In genomic region chr7:47792521-47793121, GRCh38 we compare ENCODE assay signal across 1 cellular context.
TF ChIP-seq lines count a peak whose summit lies in the region.

No MANE protein-coding gene starts in this region.

TF ChIP-seq in WTC11, 78 proteins besides CTCF, POLR2A, EP300 and RAD21 (continued from another document):
- TF ChIP-seq ARID4B (CRISPR knock-in tag; IDR thresholded peaks at IDR 0.05; ENCODE audit: borderline replicate concordance) (no peak), USF1 (CRISPR knock-in tag; IDR thresholded peaks at IDR 0.05) (no peak), ATF6 (CRISPR knock-in tag; IDR thresholded peaks at IDR 0.05) (no peak), MYBL2 (CRISPR knock-in tag; IDR thresholded peaks at IDR 0.05) (no peak), ZNF532 (CRISPR knock-in tag; IDR thresholded peaks at IDR 0.05; ENCODE audit: borderline replicate concordance) (no peak), ZNF425 (CRISPR knock-in tag; conservative IDR thresholded peaks at IDR 0.05) (no peak), ATF1 (CRISPR knock-in tag; IDR thresholded peaks at IDR 0.05) (no peak), NR1H2 (CRISPR knock-in tag; IDR thresholded peaks at IDR 0.05) (no peak), SMAD4 (CRISPR knock-in tag; IDR thresholded peaks at IDR 0.05) (no peak), SP1 (CRISPR knock-in tag; conservative IDR thresholded peaks at IDR 0.05) (no peak), ZBTB43 (CRISPR knock-in tag; IDR thresholded peaks at IDR 0.05) (no peak), IRF2 (CRISPR knock-in tag; IDR thresholded peaks at IDR 0.05; ENCODE audit: borderline replicate concordance, low read depth) (no peak), ZNF416 (CRISPR knock-in tag; IDR thresholded peaks at IDR 0.05) (no peak), TCF7 (CRISPR knock-in tag; IDR thresholded peaks at IDR 0.05; ENCODE audit: low read depth) (no peak)
